ENCODE assay signal across 1 cellular context in genomic region chr16:79601092-79601977, GRCh38.
TF ChIP-seq lines count a peak whose summit lies in the region.

No MANE protein-coding gene starts in this region.

TF ChIP-seq in HepG2, 621 proteins besides CTCF, POLR2A, EP300 and RAD21 (continued from another document and continues in another):
- no peak for TF ChIP-seq ZBTB44 (CRISPR knock-in tag; IDR thresholded peaks at IDR 0.05)
- peak; percentile 78 for TF ChIP-seq ZNF609 (CRISPR knock-in tag; IDR thresholded peaks at IDR 0.05; ENCODE audit: borderline replicate concordance)
- TF ChIP-seq ZNF263 (CRISPR knock-in tag; IDR thresholded peaks at IDR 0.05), result no peak
- no peak for TF ChIP-seq ZNF547 (CRISPR knock-in tag; IDR thresholded peaks at IDR 0.05)
- TF ChIP-seq PLSCR1 (CRISPR knock-in tag; IDR thresholded peaks at IDR 0.05; ENCODE audit: borderline replicate concordance), result no peak
- TF ChIP-seq ZNF276 (CRISPR knock-in tag; IDR thresholded peaks at IDR 0.05; ENCODE audit: low read depth), result no peak
- TF ChIP-seq NFYC (CRISPR knock-in tag; IDR thresholded peaks at IDR 0.05), result 0 out of 2 replicates have a peak, but pooled peaks have one; percentile 25
- TF ChIP-seq ZNF101 (CRISPR knock-in tag; IDR thresholded peaks at IDR 0.05; ENCODE audit: borderline replicate concordance, low read depth), result no peak
- peak; percentile 57 for TF ChIP-seq CCAR2 (optimal IDR thresholded peaks at IDR 0.05; ENCODE audit: low read depth, low read length)
- no peak for TF ChIP-seq ZNF354B (CRISPR knock-in tag; IDR thresholded peaks at IDR 0.05)
- peak; percentile 59; the same call in 1 of the 2 replicates for TF ChIP-seq SNAPC4 (CRISPR knock-in tag; IDR thresholded peaks at IDR 0.05)
- TF ChIP-seq ZNF749 (CRISPR knock-in tag; IDR thresholded peaks at IDR 0.05; ENCODE audit: borderline replicate concordance), result no peak
- TF ChIP-seq HMGA1 (CRISPR knock-in tag; conservative IDR thresholded peaks at IDR 0.05), result no peak
- peak; percentile 34; the same call in 1 of the 2 replicates for TF ChIP-seq ZBTB7B (CRISPR knock-in tag; IDR thresholded peaks at IDR 0.05)
- TF ChIP-seq TAF15 (IDR thresholded peaks at IDR 0.05; ENCODE audit: low read depth, low read length, poor library complexity, severe bottlenecking), result no peak
- no peak for TF ChIP-seq ARID3A (IDR thresholded peaks at IDR 0.05; ENCODE audit: low read depth, low read length)
- TF ChIP-seq KLF16 (CRISPR knock-in tag; IDR thresholded peaks at IDR 0.05), result peak in 1 of 2 experiments; percentile 42; a peak in 1 of 4 replicates
- no peak for TF ChIP-seq NFE2L2 (IDR thresholded peaks at IDR 0.05; ENCODE audit: low read length)
- no peak for TF ChIP-seq NFIB (CRISPR knock-in tag; IDR thresholded peaks at IDR 0.05; ENCODE audit: borderline replicate concordance)
- no peak for TF ChIP-seq ZFP1 (CRISPR knock-in tag; IDR thresholded peaks at IDR 0.05)
- peak; percentile 66; the same call in 1 of the 2 replicates for TF ChIP-seq TMF1 (CRISPR knock-in tag; IDR thresholded peaks at IDR 0.05; ENCODE audit: low read depth)
- no peak for TF ChIP-seq ZNF546 (CRISPR knock-in tag; conservative IDR thresholded peaks at IDR 0.05)
- TF ChIP-seq CHD2 (IDR thresholded peaks at IDR 0.05; ENCODE audit: low read depth, low read length), result no peak
- no peak; the same call in 1 of the 2 replicates for TF ChIP-seq MIER3 (CRISPR knock-in tag; IDR thresholded peaks at IDR 0.05; ENCODE audit: borderline replicate concordance)
- no peak; the same call in 1 of the 2 replicates for TF ChIP-seq RCOR2 (CRISPR knock-in tag; IDR thresholded peaks at IDR 0.05)
- 0 out of 2 replicates have a peak, but pooled peaks have one; percentile 23 for TF ChIP-seq ZNF737 (CRISPR knock-in tag; IDR thresholded peaks at IDR 0.05; ENCODE audit: borderline replicate concordance)
- TF ChIP-seq CHCHD3 (CRISPR knock-in tag; IDR thresholded peaks at IDR 0.05), result no peak
- TF ChIP-seq PHF5A (CRISPR knock-in tag; IDR thresholded peaks at IDR 0.05; ENCODE audit: low read depth, unreplicated experiment), result no peak
- peak; percentile 11; the same call in 1 of the 2 replicates for TF ChIP-seq KMT2B (CRISPR knock-in tag; IDR thresholded peaks at IDR 0.05)
- no peak for TF ChIP-seq CENPT (CRISPR knock-in tag; IDR thresholded peaks at IDR 0.05; ENCODE audit: low read depth)
- TF ChIP-seq DMAP1 (CRISPR knock-in tag; IDR thresholded peaks at IDR 0.05), result no peak
- no peak for TF ChIP-seq ZNF207 (IDR thresholded peaks at IDR 0.05; ENCODE audit: borderline replicate concordance)
- no peak for TF ChIP-seq GATA4 (IDR thresholded peaks at IDR 0.05; ENCODE audit: borderline replicate concordance, low read depth)
- no peak for TF ChIP-seq MTF1 (CRISPR knock-in tag; IDR thresholded peaks at IDR 0.05)
- no peak for TF ChIP-seq KLF11 (CRISPR knock-in tag; IDR thresholded peaks at IDR 0.05)
- no peak for TF ChIP-seq WIZ (CRISPR knock-in tag; IDR thresholded peaks at IDR 0.05)
- TF ChIP-seq SIX4 (CRISPR knock-in tag; IDR thresholded peaks at IDR 0.05), result no peak; the same call in 1 of the 2 replicates
- TF ChIP-seq KDM4B (CRISPR knock-in tag; IDR thresholded peaks at IDR 0.05), result no peak
- no peak; the same call in 1 of the 2 replicates for TF ChIP-seq PRDM10 (CRISPR knock-in tag; IDR thresholded peaks at IDR 0.05; ENCODE audit: low read depth)
- TF ChIP-seq NR2F1 (CRISPR knock-in tag; IDR thresholded peaks at IDR 0.05), result peak; percentile 72 to 91
- TF ChIP-seq ZNF234 (CRISPR knock-in tag; conservative IDR thresholded peaks at IDR 0.05), result 0 out of 2 replicates have a peak, but pooled peaks have one; percentile 2
- peak; percentile 63 for TF ChIP-seq TBX2 (CRISPR knock-in tag; IDR thresholded peaks at IDR 0.05; ENCODE audit: borderline replicate concordance)
- peak; percentile 75; the same call in 1 of the 2 replicates for TF ChIP-seq NRL (CRISPR knock-in tag; IDR thresholded peaks at IDR 0.05; ENCODE audit: borderline replicate concordance)
- TF ChIP-seq SMAD9 (CRISPR knock-in tag; IDR thresholded peaks at IDR 0.05), result no peak
- no peak for TF ChIP-seq ZBTB1 (CRISPR knock-in tag; IDR thresholded peaks at IDR 0.05; ENCODE audit: borderline replicate concordance)
- peak; percentile 50; the same call in 1 of the 2 replicates for TF ChIP-seq SOX5 (CRISPR knock-in tag; IDR thresholded peaks at IDR 0.05; ENCODE audit: borderline replicate concordance)
- TF ChIP-seq AGO2 (optimal IDR thresholded peaks at IDR 0.05; ENCODE audit: low read depth, low read length), result peak; percentile 31
- TF ChIP-seq ZNF431 (CRISPR knock-in tag; IDR thresholded peaks at IDR 0.05; ENCODE audit: borderline replicate concordance, low read depth), result peak; percentile 57; the same call in 1 of the 2 replicates
